Comparison of ENCODE assay signal across 19 cellular contexts in genomic region chr6:14915888-14916832, GRCh38.
DNase-seq lines count a peak whose midpoint lies in the region; FAIRE-seq and TF ChIP-seq lines count a peak whose summit lies in the region.
"Had no signal": no experiment of that assay in that cellular context is flagged by ENCODE, and none has a peak within 500 bp of the region (broad histone marks: within the 10 kb centered on the region; RNA-seq: fewer than 3 reads in every experiment).

No MANE protein-coding gene starts in this region.

- no peak overlapping the region for H3K4me3 ChIP-seq in HEK293 (ENCODE audit: low read depth, low read length)
- H3K4me3 ChIP-seq in kidney (ENCODE audit: low read length in 2 of 2): no peak overlapping the region
- no peak overlapping the region for H3K4me3 ChIP-seq in smooth muscle cell
- H3K4me3 ChIP-seq in MG63: no peak overlapping the region
- H3K4me3 ChIP-seq: GM12878, GM23338 had no signal

- H3F3A ChIP-seq in smooth muscle cell (ENCODE audit: low read depth): peaks cover 15% of the 10 kb centered on the region

- no peaks in the 10 kb centered on the region for H4K20me1 ChIP-seq in smooth muscle cell (ENCODE audit: low read depth)

- no peak overlapping the region for H2AFZ ChIP-seq in smooth muscle cell (ENCODE audit: low read depth)
- H2AFZ ChIP-seq: GM23338 had no signal

- H3K36me3 ChIP-seq in HEK293 (ENCODE audit: control insufficient read depth in 2 of 2, insufficient read depth in 1 of 2, low read length in 2 of 2) (no peaks in the 10 kb centered on the region), kidney (ENCODE audit: control insufficient read depth in 1 of 2, insufficient read depth in 2 of 2, low read length in 2 of 2) (no peaks in the 10 kb centered on the region), smooth muscle cell (ENCODE audit: low read depth) (no peaks in the 10 kb centered on the region), MG63 (no peaks in the 10 kb centered on the region)

- no peaks in the 10 kb centered on the region for H3K79me2 ChIP-seq in smooth muscle cell (ENCODE audit: low read depth)

- H3K9me3 ChIP-seq in HEK293 (ENCODE audit: control insufficient read depth, insufficient read depth, low read depth, low read length): no peaks in the 10 kb centered on the region
- no peaks in the 10 kb centered on the region for H3K9me3 ChIP-seq in kidney (ENCODE audit: control insufficient read depth in 1 of 2, low read length in 2 of 2)
- H3K9me3 ChIP-seq in smooth muscle cell (replicated peaks; ENCODE audit: low read depth): no peaks in the 10 kb centered on the region
- H3K9me3 ChIP-seq in MG63: no peaks in the 10 kb centered on the region

- CTCF ChIA-PET in HEK293 (lab: Yijun Ruan, JAX): interaction anchor here (0.5 to 0.8 kb wide), 4 partner anchors 75 to 527 kb away, joined by 3 to 9 read pairs (median 4); no protein-coding TSS in a partner anchor

- no peak overlapping the region for H3K9ac ChIP-seq in kidney (ENCODE audit: low read length in 2 of 2)
- no peak overlapping the region for H3K9ac ChIP-seq in smooth muscle cell (ENCODE audit: low read depth)

- intact Hi-C loops in kidney (cut with DNase I): no loop called here

- no peak for TF ChIP-seq CTCF in HEK293 (tag by site-specific recombination; IDR thresholded peaks at IDR 0.05)
- no peak for TF ChIP-seq CTCF in kidney (IDR thresholded peaks at IDR 0.05; ENCODE audit: borderline replicate concordance, extremely low read depth, insufficient read depth)
- TF ChIP-seq CTCF in smooth muscle cell (IDR thresholded peaks at IDR 0.05; ENCODE audit: borderline replicate concordance, insufficient read depth, poor library complexity, severe bottlenecking): no peak

- FAIRE-seq in kidney (lab: Jason Lieb, UNC): no peak
- FAIRE-seq: GM12878 had no signal

- H3K27ac ChIP-seq in HEK293 (ENCODE audit: extremely low read depth, low read depth, low read length) (no peak overlapping the region), kidney (ENCODE audit: low read depth in 2 of 2, low read length in 2 of 2) (no peak overlapping the region), smooth muscle cell (ENCODE audit: low read depth) (no peak overlapping the region)
- H3K27ac ChIP-seq: HL-60 had no signal

- H3K4me1 ChIP-seq in HEK293 (ENCODE audit: control insufficient read depth, insufficient read depth, low read length) (peaks cover 8% of the 10 kb centered on the region), kidney (ENCODE audit: control insufficient read depth in 1 of 2, insufficient read depth in 1 of 2, low read depth in 1 of 2, low read length in 2 of 2) (peaks cover 2 to 10% of the 10 kb centered on the region in 2 donors), smooth muscle cell (ENCODE audit: low read depth) (peaks cover 9% of the 10 kb centered on the region)

- POLR2A ChIA-PET in HEK293 (lab: Yijun Ruan, JAX): interaction anchor here (0.6 kb wide), 1 partner anchor 138 kb away, joined by 8 read pairs; no protein-coding TSS in a partner anchor

- peak; percentile 40 for DNase-seq in activated CD8-positive, alpha-beta memory T cell treated with anti-CD3 and anti-CD28 coated beads, Interleukin-2, amount 50 U/mL, for 48 hours
- no peak for DNase-seq in activated CD8-positive, alpha-beta memory T cell treated with anti-CD3 and anti-CD28 coated beads, Interleukin-2, amount 50 U/mL, for 4 hours
- DNase-seq in kidney (peak; percentile 70), smooth muscle cell (lab: John Stamatoyannopoulos, UW; ENCODE audit: unreplicated experiment) (no peak), MG63 (no peak), medulla oblongata (ENCODE audit: extremely low spot score) (no peak)
- no peak for DNase-seq in stimulated activated naive CD4-positive, alpha-beta T cell (lab: John Stamatoyannopoulos, UW)
- DNase-seq: 8988T; AML-193; C1 segment of cervical spinal cord; Calu3; CD4-positive, alpha-beta T cell; DMS 273 treated with DMSO at 0.1 percent for 48 hours; DMS79; H9 had no signal

- WGBS in smooth muscle cell (ENCODE audit: low lambda C conversion rate): 94% methylated on average over 35 of the region's 36 CpGs

- peak overlapping the region; percentile 63 for H3K4me2 ChIP-seq in smooth muscle cell
- H3K4me2 ChIP-seq: GM23338 had no signal

- no peaks in the 10 kb centered on the region for H3K27me3 ChIP-seq in smooth muscle cell (ENCODE audit: low read depth)
- H3K27me3 ChIP-seq in MG63: no peaks in the 10 kb centered on the region

TF ChIP-seq in HEK293, 187 proteins besides CTCF, POLR2A, EP300 and RAD21:
- no peak for TF ChIP-seq ATF2 (tag by site-specific recombination; IDR thresholded peaks at IDR 0.05; ENCODE audit: low read depth)
- peak; percentile 48; the same call in 1 of the 2 replicates for TF ChIP-seq ZNF449 (tag by site-specific recombination; IDR thresholded peaks at IDR 0.05)

Comparison
In these comparisons a context has a peak if more than half of its experiments do, and no peak if none do; other contexts are left out.
1. DNase-seq: peak in activated CD8-positive, alpha-beta memory T cell treated with anti-CD3 and anti-CD28 coated beads, Interleukin-2, amount 50 U/mL, for 48 hours (single experiment) and kidney (single experiment); none in activated CD8-positive, alpha-beta memory T cell treated with anti-CD3 and anti-CD28 coated beads, Interleukin-2, amount 50 U/mL, for 4 hours (single experiment), smooth muscle cell (single experiment), MG63 (single experiment), medulla oblongata (single experiment) and stimulated activated naive CD4-positive, alpha-beta T cell (0 of 6).